ENCODE assay signal across 9 cellular contexts in genomic region chr1:70085451-70085850, GRCh38.
"Had no signal": no experiment of that assay in that cellular context is flagged by ENCODE, and none has a peak within 500 bp of the region (broad histone marks: within the 10 kb centered on the region; RNA-seq: fewer than 3 reads in every experiment).

No MANE protein-coding gene starts in this region.

- DNase-seq: GOT3, H7, HFFc6, KG1 had no signal

- H3K27ac ChIP-seq: HL-60 had no signal

- H3K4me3 ChIP-seq: HAP-1, K562 had no signal

- H3K36me3 ChIP-seq: HAP-1 had no signal

- H3K4me1 ChIP-seq: HAP-1 had no signal

- H3K27ac Mint-ChIP-seq: HFFc6 had no signal

- H3K4me3 Mint-ChIP-seq: HFFc6 had no signal

- ATAC-seq: HCT116, HepG2, K562 had no signal

- H3K9me3 ChIP-seq: HAP-1 had no signal

- FAIRE-seq: HepG2, K562 had no signal
